In genomic region chr13:111781395-111781794, GRCh38 we compare ENCODE assay signal across 2 cellular contexts.
A peak's percentile ranks its signal among the peaks of the same experiment; 100 is the strongest.
DNase-seq lines count a peak whose midpoint lies in the region; ATAC-seq, FAIRE-seq and TF ChIP-seq lines count a peak whose summit lies in the region.
"Not testable (repeated sequence)": the region's sequence is repeated elsewhere in the genome, so short reads cannot be mapped to it uniquely, and the experiment has no call there.

No MANE protein-coding gene starts in this region.

- H3K9me3 ChIP-seq in body of pancreas, pancreas: not testable (repeated sequence)

- 100% methylated on average over 1 of the region's 12 CpGs; no CpG with 5 or more reads in 1 of the 2 donors for WGBS in body of pancreas, 2 donors
- no CpG with 5 or more reads among the region's 12 CpGs for WGBS in pancreas, 2 donors

- H3K27me3 ChIP-seq in body of pancreas, pancreas: not testable (repeated sequence)

- H3K4me3 ChIP-seq in body of pancreas, pancreas: not testable (repeated sequence)

- intact Hi-C loops in body of pancreas (cut with DNase I); pancreas (cut with DNase I): not testable (repeated sequence)

- not testable (repeated sequence) for TF ChIP-seq POLR2A in body of pancreas (IDR thresholded peaks at IDR 0.05)

- DNase-seq in body of pancreas, pancreas: not testable (repeated sequence)

- ATAC-seq in body of pancreas: peak; percentile 60
- peak in 3 of 4 donors; percentile 73 to 85 (median 84) for ATAC-seq in pancreas

- TF ChIP-seq CTCF in body of pancreas (IDR thresholded peaks at IDR 0.05); pancreas (IDR thresholded peaks at IDR 0.05): not testable (repeated sequence)

- not testable (repeated sequence) for H3K4me1 ChIP-seq in body of pancreas, pancreas

- H3K36me3 ChIP-seq in body of pancreas (replicated peaks in 1 of 2; ENCODE audit: insufficient read depth in 1 of 2, low read depth in 2 of 2); pancreas: not testable (repeated sequence)

- H3K27ac ChIP-seq in body of pancreas, pancreas: not testable (repeated sequence)

- not testable (repeated sequence) for FAIRE-seq in pancreas (lab: Jason Lieb, UNC)
